ENCODE assay signal across 8 cellular contexts in genomic region chr13:41004875-41005693, GRCh38. TPM values are rescaled to one million over a fixed set of nuclear protein-coding genes. Genes with fewer than 3 reads are reported as not detected.
A peak's percentile ranks its signal among the peaks of the same experiment; 100 is the strongest.
DNase-seq lines count a peak whose midpoint lies in the region; ATAC-seq and TF ChIP-seq lines count a peak whose summit lies in the region.

No MANE protein-coding gene starts in this region.

- no peaks in the 10 kb centered on the region for H3K9me3 Mint-ChIP-seq in activated naive CD4-positive, alpha-beta T cell treated with anti-CD3 and anti-CD28 coated beads, Interleukin-2, amount 50 U/mL, for 24 hours

- no peak for DNase-seq in activated naive CD4-positive, alpha-beta T cell (lab: John Stamatoyannopoulos, UW)
- DNase-seq in lung microvascular endothelial cell (ENCODE audit: low read depth in 2 of 2): peak; percentile 31 to 62
- DNase-seq in BE2C: no peak
- DNase-seq in stimulated activated CD4-positive, alpha-beta T cell treated with anti-CD3 and anti-CD28 coated beads, Interleukin-15, amount 100 ng/mL, for 24 hours: no peak
- no peak for DNase-seq in NCI-H2171 (lab: John Stamatoyannopoulos, UW)

- H3K9me3 ChIP-seq in BE2C: no peaks in the 10 kb centered on the region

- peak overlapping the region; percentile 63 for H3K4me3 Mint-ChIP-seq in activated naive CD4-positive, alpha-beta T cell treated with anti-CD3 and anti-CD28 coated beads, Interleukin-2, amount 50 U/mL, for 24 hours

- no peaks in the 10 kb centered on the region for H3K27me3 Mint-ChIP-seq in activated naive CD4-positive, alpha-beta T cell treated with anti-CD3 and anti-CD28 coated beads, Interleukin-2, amount 50 U/mL, for 24 hours

- peaks cover 79% of the 10 kb centered on the region for H3K4me1 Mint-ChIP-seq in activated naive CD4-positive, alpha-beta T cell treated with anti-CD3 and anti-CD28 coated beads, Interleukin-2, amount 50 U/mL, for 24 hours

- H3K27ac Mint-ChIP-seq in activated naive CD4-positive, alpha-beta T cell treated with anti-CD3 and anti-CD28 coated beads, Interleukin-2, amount 50 U/mL, for 24 hours: peak overlapping the region; percentile 90

- H3K36me3 Mint-ChIP-seq in activated naive CD4-positive, alpha-beta T cell treated with anti-CD3 and anti-CD28 coated beads, Interleukin-2, amount 50 U/mL, for 24 hours: peaks cover 4% of the 10 kb centered on the region

- no peak for TF ChIP-seq CTCF in BE2C (IDR thresholded peaks at IDR 0.05; ENCODE audit: low read depth, low read length)

- no peaks in the 10 kb centered on the region for H3K4me1 ChIP-seq in BE2C

- ATAC-seq in HG03135 (IDR thresholded peaks at IDR 0.05; ENCODE audit: unreplicated experiment) (peak; percentile 80), SK-N-SH treated with all-trans-retinoic acid at 6 μM for 48 hours (peak; percentile 51; the same call in 2 of the 3 replicates)

- H3K27me3 ChIP-seq in BE2C: no peaks in the 10 kb centered on the region

- no peaks in the 10 kb centered on the region for H3K36me3 ChIP-seq in BE2C

- no peak overlapping the region for H3K4me3 ChIP-seq in BE2C (ENCODE audit: low read depth, low read length)

TF ChIP-seq in SK-N-SH treated with all-trans-retinoic acid at 6 μM for 48 hours, 23 proteins besides CTCF, POLR2A, EP300 and RAD21:
- TF ChIP-seq RARB (CRISPR knock-in tag; IDR thresholded peaks at IDR 0.05): no peak
- no peak for TF ChIP-seq ZFP30 (CRISPR knock-in tag; IDR thresholded peaks at IDR 0.05)
- TF ChIP-seq ZC3H10 (CRISPR knock-in tag; IDR thresholded peaks at IDR 0.05): no peak
- TF ChIP-seq OSR1 (CRISPR knock-in tag; IDR thresholded peaks at IDR 0.05): no peak
- TF ChIP-seq SNAI2 (CRISPR knock-in tag; IDR thresholded peaks at IDR 0.05): no peak
- no peak for TF ChIP-seq POU6F1 (CRISPR knock-in tag; IDR thresholded peaks at IDR 0.05; ENCODE audit: borderline replicate concordance, low read depth)
- TF ChIP-seq ZFP3 (CRISPR knock-in tag; IDR thresholded peaks at IDR 0.05): no peak
- TF ChIP-seq ZNF8 (CRISPR knock-in tag; IDR thresholded peaks at IDR 0.05): no peak
- TF ChIP-seq ESRRG (CRISPR knock-in tag; IDR thresholded peaks at IDR 0.05): no peak
- TF ChIP-seq ARNTL (CRISPR knock-in tag; IDR thresholded peaks at IDR 0.05; ENCODE audit: borderline replicate concordance, low read depth): no peak

RNA-seq across cellular contexts. Expression of gene ELF1, which starts 14.0 kb away (rescaled TPM):
- 61.9 and 80.8 TPM in 2 replicates for total RNA-seq in lung microvascular endothelial cell
- polyA plus RNA-seq in BE2C (2012; ENCODE audit: insufficient read depth, insufficient read length, low read depth): 2.7 TPM

RNA-seq across cellular contexts. Expression of gene WBP4, which starts 56.2 kb away (rescaled TPM):
- total RNA-seq in lung microvascular endothelial cell: 5.0 and 6.9 TPM in 2 replicates
- polyA plus RNA-seq in BE2C (2012; ENCODE audit: insufficient read depth, insufficient read length, low read depth): 10.4 TPM

Comparison
In these comparisons a context has a peak if more than half of its experiments do, and no peak if none do; other contexts are left out.
1. DNase-seq: peak in lung microvascular endothelial cell (2 of 2); none in activated naive CD4-positive, alpha-beta T cell (0 of 4), BE2C (single experiment), stimulated activated CD4-positive, alpha-beta T cell treated with anti-CD3 and anti-CD28 coated beads, Interleukin-15, amount 100 ng/mL, for 24 hours (single experiment) and NCI-H2171 (single experiment).